Comparison of ENCODE assay signal across 21 cellular contexts in genomic region chr18:40485318-40485717, GRCh38.
DNase-seq lines count a peak whose midpoint lies in the region; ATAC-seq and TF ChIP-seq lines count a peak whose summit lies in the region.
"Had no signal": no experiment of that assay in that cellular context is flagged by ENCODE, and none has a peak within 500 bp of the region (broad histone marks: within the 10 kb centered on the region; RNA-seq: fewer than 3 reads in every experiment).

No MANE protein-coding gene starts in this region.

- in situ Hi-C loops in IMR-90 (cut with MboI; ENCODE audit: low sequenced_read_pairs), result no loop called here

- no peak overlapping the region for H3K18ac ChIP-seq in IMR-90 (ENCODE audit: low read depth, low read length)

- no peaks in the 10 kb centered on the region for H4K20me1 ChIP-seq in IMR-90 (ENCODE audit: insufficient read depth, low read length)

- ATAC-seq in IMR-90 (ENCODE audit: low read depth) (peak; percentile 92), GM18909 (IDR thresholded peaks at IDR 0.05; ENCODE audit: poor library complexity, unreplicated experiment) (no peak)
- ATAC-seq: lower lobe of right lung, upper lobe of right lung had no signal

- H3K79me2 ChIP-seq in ACC112 (ENCODE audit: control insufficient read depth, insufficient read depth, low read length, unreplicated experiment), result no peaks in the 10 kb centered on the region
- H3K79me2 ChIP-seq: parathyroid adenoma had no signal

- H3K9ac ChIP-seq in IMR-90 (ENCODE audit: low read depth, low read length), result no peak overlapping the region
- H3K9ac ChIP-seq: parathyroid adenoma had no signal

- no peak for TF ChIP-seq RAD21 in IMR-90 (IDR thresholded peaks at IDR 0.05; ENCODE audit: low read length)

- H2BK120ac ChIP-seq in IMR-90 (ENCODE audit: low read depth, low read length), result 0 out of 2 replicates have a peak overlapping the region, but pooled peaks have one; percentile 9

- H3K27ac ChIP-seq in ACC112 (ENCODE audit: low read depth, low read length) (0 out of 2 replicates have a peak overlapping the region, but pooled peaks have one; percentile 32), IMR-90 (ENCODE audit: insufficient read depth, low read length) (no peak overlapping the region)
- H3K27ac ChIP-seq: esophagus muscularis mucosa, lower lobe of right lung, parathyroid adenoma, SK-N-MC, stomach, upper lobe of right lung had no signal

- H2BK5ac ChIP-seq in IMR-90 (ENCODE audit: low read depth, low read length, poor library complexity, severe bottlenecking), result peak overlapping the region; percentile 70

- H3K4me2 ChIP-seq in IMR-90 (ENCODE audit: low read depth, low read length), result no peak overlapping the region

- H3K9me1 ChIP-seq in IMR-90 (ENCODE audit: insufficient read depth, low read length), result no peaks in the 10 kb centered on the region

- no peak overlapping the region for H4K5ac ChIP-seq in IMR-90 (ENCODE audit: low read depth, low read length)

- no peaks in the 10 kb centered on the region for H3K9me3 ChIP-seq in IMR-90 (ENCODE audit: control insufficient read depth, insufficient read depth, low read length)
- H3K9me3 ChIP-seq: esophagus muscularis mucosa, lower lobe of right lung, MG63, stomach, upper lobe of right lung had no signal

- H4K8ac ChIP-seq in IMR-90 (ENCODE audit: low read depth in 2 of 2, low read length in 2 of 2), result peak overlapping the region in 1 of 2 experiments; percentile 35; a peak in 1 of 4 replicates

- intact Hi-C loops in IMR-90 (cut with micrococcal nuclease), result no loop called here

- no peak overlapping the region for H3K14ac ChIP-seq in IMR-90 (replicated peaks; ENCODE audit: low read depth, low read length)

- POLR2A ChIA-PET in IMR-90 (lab: Charles Lee; ENCODE audit: unreplicated experiment), result interaction anchor here (0.5 kb wide), 1 partner anchor 242 kb away, joined by 3 read pairs; no protein-coding TSS in a partner anchor

- CTCF ChIA-PET in IMR-90 (lab: Yijun Ruan, JAX), result no interaction called here

- TF ChIP-seq CTCF in IMR-90 (conservative IDR thresholded peaks at IDR 0.05; ENCODE audit: low read depth, low read length) (no peak), cardiac fibroblast (IDR thresholded peaks at IDR 0.05; ENCODE audit: low read depth, low read length) (no peak)

- H3K36me3 ChIP-seq in ACC112 (ENCODE audit: insufficient read depth, low read length), result no peaks in the 10 kb centered on the region
- no peaks in the 10 kb centered on the region for H3K36me3 ChIP-seq in IMR-90 (ENCODE audit: control insufficient read depth, insufficient read depth, low read length)
- H3K36me3 ChIP-seq: esophagus muscularis mucosa, lower lobe of right lung, MG63, stomach, upper lobe of right lung had no signal

- H3K56ac ChIP-seq in IMR-90 (ENCODE audit: extremely low read depth, insufficient read depth, low read length), result no peak overlapping the region

- H3K4me3 ChIP-seq in ACC112 (ENCODE audit: low read depth, low read length) (peak overlapping the region; percentile 25; the same call in 1 of the 2 replicates), IMR-90 (ENCODE audit: insufficient read depth, low read depth, low read length) (no peak overlapping the region), cardiac fibroblast (replicated peaks in 1 of 2; ENCODE audit: low read depth in 2 of 2, low read length in 2 of 2) (no peak overlapping the region)
- H3K4me3 ChIP-seq: esophagus muscularis mucosa, lower lobe of right lung, MG63, SK-N-MC, stomach, upper lobe of right lung had no signal

- H3K4me1 ChIP-seq in ACC112 (ENCODE audit: control insufficient read depth, insufficient read depth, low read length, unreplicated experiment) (peaks cover 6% of the 10 kb centered on the region), IMR-90 (ENCODE audit: control insufficient read depth, insufficient read depth, low read length) (no peaks in the 10 kb centered on the region; the same call in 1 of the 2 replicates)
- H3K4me1 ChIP-seq: esophagus muscularis mucosa, lower lobe of right lung, parathyroid adenoma, stomach, upper lobe of right lung had no signal

- no peaks in the 10 kb centered on the region for H3K79me1 ChIP-seq in IMR-90 (ENCODE audit: low read depth in 1 of 2, low read length in 2 of 2)

- DNase-seq in IMR-90 (peak; percentile 82), cardiac fibroblast (ENCODE audit: low read depth in 2 of 2) (peak; percentile 12 to 44), kidney glomerular epithelial cell (lab: John Stamatoyannopoulos, UW) (peak; percentile 66), T-helper 9 cell (no peak), NCI-H774 (lab: John Stamatoyannopoulos, UW) (no peak)
- DNase-seq in activated effector memory CD4-positive, alpha-beta T cell treated with anti-CD3 and anti-CD28 coated beads, Interleukin-2, amount 50 U/mL, for 16 hours, result no peak
- DNase-seq: caudate nucleus; effector CD4-positive, alpha-beta T cell; immature natural killer cell; lower lobe of right lung; MG63; naive B cell; NCI-H1694; stimulated activated CD4-positive, alpha-beta T cell treated with anti-CD3 and anti-CD28 coated beads, Interleukin-4, amount 100 ng/mL, for 1 hour; stomach; upper lobe of right lung had no signal

- no peak overlapping the region for H2BK15ac ChIP-seq in IMR-90 (ENCODE audit: low read depth, low read length)

- no peak overlapping the region for H2AK9ac ChIP-seq in IMR-90 (replicated peaks; ENCODE audit: low read depth, low read length, poor library complexity)

- no peak overlapping the region for H3K23ac ChIP-seq in IMR-90 (ENCODE audit: low read depth, low read length)

- no peak overlapping the region for H2AFZ ChIP-seq in ACC112 (ENCODE audit: low read length, unreplicated experiment)
- H2AFZ ChIP-seq in IMR-90 (replicated peaks; ENCODE audit: low read length, poor library complexity), result no peak overlapping the region
- H2AFZ ChIP-seq: parathyroid adenoma had no signal

- dilution Hi-C loops in IMR-90 (cut with HindIII; ENCODE audit: low sequenced_read_pairs, unreplicated experiment), result no loop called here

- TF ChIP-seq POLR2A in IMR-90 (IDR thresholded peaks at IDR 0.05; ENCODE audit: low read depth, low read length), result no peak

- H3K27me3 ChIP-seq in ACC112 (ENCODE audit: insufficient read depth, low read length), result no peaks in the 10 kb centered on the region
- H3K27me3 ChIP-seq in IMR-90 (ENCODE audit: control insufficient read depth, insufficient read depth, low read length), result no peaks in the 10 kb centered on the region
- H3K27me3 ChIP-seq: esophagus muscularis mucosa, MG63, stomach, upper lobe of right lung had no signal

- H2AK5ac ChIP-seq in IMR-90 (ENCODE audit: low read depth, low read length), result no peak overlapping the region

- H3K4ac ChIP-seq in IMR-90 (ENCODE audit: low read depth, low read length), result 0 out of 2 replicates have a peak overlapping the region, but pooled peaks have one; percentile 24

- no TSS peak for BruUV-seq in IMR-90 (replicated peaks; lab: Mats Ljungman, UMichigan)

- H4K91ac ChIP-seq in IMR-90 (ENCODE audit: insufficient read depth, low read depth, low read length), result no peak overlapping the region

- 0 out of 2 replicates have a peak overlapping the region, but pooled peaks have one; percentile 21 for H2BK20ac ChIP-seq in IMR-90 (ENCODE audit: low read depth, low read length)

TF ChIP-seq in IMR-90, 13 proteins besides CTCF, POLR2A, EP300 and RAD21:
- no peak for TF ChIP-seq CHD1 (IDR thresholded peaks at IDR 0.05; ENCODE audit: low read depth, low read length)
- peak; percentile 20; the same call in 1 of the 2 replicates for TF ChIP-seq BHLHE40 (IDR thresholded peaks at IDR 0.05; ENCODE audit: low read depth, low read length)
- TF ChIP-seq FOS (IDR thresholded peaks at IDR 0.05; ENCODE audit: low read depth, low read length), result peak; percentile 49
- TF ChIP-seq USF2 (IDR thresholded peaks at IDR 0.05; ENCODE audit: low read depth, low read length), result peak; percentile 9; the same call in 1 of the 2 replicates

Comparison
In these comparisons a context has a peak if more than half of its experiments do, and no peak if none do; other contexts are left out.
1. DNase-seq: peak in IMR-90 (single experiment), cardiac fibroblast (2 of 2) and kidney glomerular epithelial cell (single experiment); none in activated effector memory CD4-positive, alpha-beta T cell treated with anti-CD3 and anti-CD28 coated beads, Interleukin-2, amount 50 U/mL, for 16 hours (single experiment), T-helper 9 cell (single experiment) and NCI-H774 (single experiment).